Comparison of ENCODE assay signal across 1 cellular context in the genomic region with DNA sequence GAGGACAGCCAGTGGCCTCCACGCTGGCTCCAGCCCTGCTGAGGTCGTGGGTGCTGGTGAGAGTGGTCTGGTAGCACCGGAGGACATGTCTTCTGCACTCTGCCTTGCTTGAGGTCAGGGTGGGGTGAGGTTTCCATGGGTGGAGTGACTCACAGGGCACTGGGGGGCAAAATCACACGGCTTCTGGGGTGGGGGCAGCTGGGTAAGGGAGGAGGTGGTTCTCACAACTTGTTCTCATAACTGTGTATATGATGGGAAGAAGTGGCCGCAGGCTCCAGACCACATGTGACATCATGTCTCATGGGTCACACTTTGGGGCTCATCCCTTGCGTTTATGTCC.
TF ChIP-seq lines count a peak whose summit lies in the region.

No MANE protein-coding gene starts in this region.

TF ChIP-seq in K562, 482 proteins besides CTCF, POLR2A, EP300 and RAD21 (continued from another document):
- TF ChIP-seq RFX5 (IDR thresholded peaks at IDR 0.05; ENCODE audit: low read depth, low read length) (no peak), FOXA1 (IDR thresholded peaks at IDR 0.05; ENCODE audit: borderline replicate concordance) (no peak), HCFC1 (IDR thresholded peaks at IDR 0.05; ENCODE audit: low read depth, low read length) (no peak), PRMT5 (CRISPR knock-in tag; IDR thresholded peaks at IDR 0.05) (no peak), NFIX (CRISPR knock-in tag; IDR thresholded peaks at IDR 0.05; ENCODE audit: low read depth) (no peak), NCOA4 (IDR thresholded peaks at IDR 0.05; ENCODE audit: partially characterized antibody) (no peak), FOXA3 (CRISPR knock-in tag; conservative IDR thresholded peaks at IDR 0.05 in 1 of 2, IDR thresholded peaks at IDR 0.05 in 1 of 2) (no peak), L3MBTL2 (IDR thresholded peaks at IDR 0.05) (peak; percentile 44; the same call in 1 of the 2 replicates), ZBTB17 (CRISPR knock-in tag; IDR thresholded peaks at IDR 0.05) (0 out of 2 replicates have a peak, but pooled peaks have one; percentile 8), RCOR1 (IDR thresholded peaks at IDR 0.05; ENCODE audit: borderline replicate concordance in 1 of 2, low read depth in 2 of 2, low read length in 2 of 2) (0 out of 4 replicates have a peak, but pooled peaks of 1 of the 2 experiments have one; percentile 3), NR2C2 (CRISPR knock-in tag; IDR thresholded peaks at IDR 0.05) (no peak), NR2C2 (tag; IDR thresholded peaks at IDR 0.05) (0 out of 2 replicates have a peak, but pooled peaks have one; percentile 18), FOSL1 (tag; conservative IDR thresholded peaks at IDR 0.05) (peak; percentile 51), ZKSCAN8 (CRISPR knock-in tag; IDR thresholded peaks at IDR 0.05) (0 out of 2 replicates have a peak, but pooled peaks have one; percentile 38), JUN (IDR thresholded peaks at IDR 0.05; ENCODE audit: borderline replicate concordance, low read depth, low read length) (peak; percentile 14; the same call in 1 of the 2 replicates), JUN (CRISPR knock-in tag; IDR thresholded peaks at IDR 0.05; ENCODE audit: borderline replicate concordance) (no peak), SNIP1 (IDR thresholded peaks at IDR 0.05; ENCODE audit: low read depth) (no peak)
- TF ChIP-seq, protein P1, sequence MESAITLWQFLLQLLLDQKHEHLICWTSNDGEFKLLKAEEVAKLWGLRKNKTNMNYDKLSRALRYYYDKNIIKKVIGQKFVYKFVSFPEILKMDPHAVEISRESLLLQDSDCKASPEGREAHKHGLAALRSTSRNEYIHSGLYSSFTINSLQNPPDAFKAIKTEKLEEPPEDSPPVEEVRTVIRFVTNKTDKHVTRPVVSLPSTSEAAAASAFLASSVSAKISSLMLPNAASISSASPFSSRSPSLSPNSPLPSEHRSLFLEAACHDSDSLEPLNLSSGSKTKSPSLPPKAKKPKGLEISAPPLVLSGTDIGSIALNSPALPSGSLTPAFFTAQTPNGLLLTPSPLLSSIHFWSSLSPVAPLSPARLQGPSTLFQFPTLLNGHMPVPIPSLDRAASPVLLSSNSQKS (CRISPR knock-in tag; IDR thresholded peaks at IDR 0.05): no peak
- TF ChIP-seq, protein P2, sequence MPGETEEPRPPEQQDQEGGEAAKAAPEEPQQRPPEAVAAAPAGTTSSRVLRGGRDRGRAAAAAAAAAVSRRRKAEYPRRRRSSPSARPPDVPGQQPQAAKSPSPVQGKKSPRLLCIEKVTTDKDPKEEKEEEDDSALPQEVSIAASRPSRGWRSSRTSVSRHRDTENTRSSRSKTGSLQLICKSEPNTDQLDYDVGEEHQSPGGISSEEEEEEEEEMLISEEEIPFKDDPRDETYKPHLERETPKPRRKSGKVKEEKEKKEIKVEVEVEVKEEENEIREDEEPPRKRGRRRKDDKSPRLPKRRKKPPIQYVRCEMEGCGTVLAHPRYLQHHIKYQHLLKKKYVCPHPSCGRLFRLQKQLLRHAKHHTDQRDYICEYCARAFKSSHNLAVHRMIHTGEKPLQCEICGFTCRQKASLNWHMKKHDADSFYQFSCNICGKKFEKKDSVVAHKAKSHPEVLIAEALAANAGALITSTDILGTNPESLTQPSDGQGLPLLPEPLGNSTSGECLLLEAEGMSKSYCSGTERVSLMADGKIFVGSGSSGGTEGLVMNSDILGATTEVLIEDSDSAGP (CRISPR knock-in tag; IDR thresholded peaks at IDR 0.05): no peak
- TF ChIP-seq, protein P3, sequence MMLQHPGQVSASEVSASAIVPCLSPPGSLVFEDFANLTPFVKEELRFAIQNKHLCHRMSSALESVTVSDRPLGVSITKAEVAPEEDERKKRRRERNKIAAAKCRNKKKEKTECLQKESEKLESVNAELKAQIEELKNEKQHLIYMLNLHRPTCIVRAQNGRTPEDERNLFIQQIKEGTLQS (IDR thresholded peaks at IDR 0.05): peak; percentile 26; the same call in 1 of the 2 replicates
- TF ChIP-seq, protein P3 (CRISPR knock-in tag; conservative IDR thresholded peaks at IDR 0.05): no peak
